ENCODE assay signal across 9 cellular contexts in genomic region chr17:79925242-79925957, GRCh38.
A peak's percentile ranks its signal among the peaks of the same experiment; 100 is the strongest.
DNase-seq lines count a peak whose midpoint lies in the region; ATAC-seq lines count a peak whose summit lies in the region.
"Had no signal": no experiment of that assay in that cellular context is flagged by ENCODE, and none has a peak within 500 bp of the region (broad histone marks: within the 10 kb centered on the region; RNA-seq: fewer than 3 reads in every experiment).

No MANE protein-coding gene starts in this region.

- DNase-seq in A172 (ENCODE audit: low spot score) = peak; percentile 77
- peak; percentile 87 for DNase-seq in HT-29 (ENCODE audit: low spot score)
- DNase-seq in cerebellum (ENCODE audit: low spot score) = peak; percentile 32
- peak; percentile 66 for DNase-seq in medulla oblongata (ENCODE audit: extremely low spot score)
- DNase-seq in NCI-H1930 (lab: John Stamatoyannopoulos, UW) = no peak
- no peak for DNase-seq in naive thymus-derived CD4-positive, alpha-beta T cell
- DNase-seq in stimulated activated effector memory CD8-positive, alpha-beta T cell treated with anti-CD3 and anti-CD28 coated beads, Interleukin-12 subunit alpha, Interleukin-12 subunit beta, amount 100 ng/mL, for 72 hours (ENCODE audit: low spot score in 2 of 2) = no peak
- DNase-seq: cortex of kidney had no signal

- H3K4me1 Mint-ChIP-seq in naive thymus-derived CD4-positive, alpha-beta T cell = peaks cover 0 to 13% (median 11%) of the 10 kb centered on the region in 7 donors
- H3K4me1 Mint-ChIP-seq in stimulated activated effector memory CD8-positive, alpha-beta T cell treated with anti-CD3 and anti-CD28 coated beads, Interleukin-12 subunit alpha, Interleukin-12 subunit beta, amount 100 ng/mL, for 72 hours = peaks cover 6% of the 10 kb centered on the region

- ATAC-seq in naive thymus-derived CD4-positive, alpha-beta T cell = no peak
- ATAC-seq in stimulated activated effector memory CD8-positive, alpha-beta T cell treated with anti-CD3 and anti-CD28 coated beads, Interleukin-12 subunit alpha, Interleukin-12 subunit beta, amount 100 ng/mL, for 72 hours = no peak
- no peak for ATAC-seq in GM21723 (IDR thresholded peaks at IDR 0.05; ENCODE audit: unreplicated experiment)

- H3K27ac Mint-ChIP-seq in naive thymus-derived CD4-positive, alpha-beta T cell = peak overlapping the region in 1 of 9 donors; percentile 38
- H3K27ac Mint-ChIP-seq in stimulated activated effector memory CD8-positive, alpha-beta T cell treated with anti-CD3 and anti-CD28 coated beads, Interleukin-12 subunit alpha, Interleukin-12 subunit beta, amount 100 ng/mL, for 72 hours = no peak overlapping the region

- H3K4me3 ChIP-seq in naive thymus-derived CD4-positive, alpha-beta T cell (ENCODE audit: low read length) = no peak overlapping the region

- no peak overlapping the region for H3K27ac ChIP-seq in naive thymus-derived CD4-positive, alpha-beta T cell (ENCODE audit: low read depth, low read length)

- H3K9me3 ChIP-seq in naive thymus-derived CD4-positive, alpha-beta T cell (ENCODE audit: control insufficient read depth in 2 of 3, low read length in 3 of 3) = no peaks in the 10 kb centered on the region

- H3K9me3 Mint-ChIP-seq in naive thymus-derived CD4-positive, alpha-beta T cell = no peaks in the 10 kb centered on the region
- no peaks in the 10 kb centered on the region for H3K9me3 Mint-ChIP-seq in stimulated activated effector memory CD8-positive, alpha-beta T cell treated with anti-CD3 and anti-CD28 coated beads, Interleukin-12 subunit alpha, Interleukin-12 subunit beta, amount 100 ng/mL, for 72 hours

- no peaks in the 10 kb centered on the region for H3K36me3 Mint-ChIP-seq in naive thymus-derived CD4-positive, alpha-beta T cell
- H3K36me3 Mint-ChIP-seq in stimulated activated effector memory CD8-positive, alpha-beta T cell treated with anti-CD3 and anti-CD28 coated beads, Interleukin-12 subunit alpha, Interleukin-12 subunit beta, amount 100 ng/mL, for 72 hours = no peaks in the 10 kb centered on the region

- intact Hi-C loops in naive thymus-derived CD4-positive, alpha-beta T cell (cut with micrococcal nuclease) = loop anchor here in 1 of 2 donors (10.0 kb wide), 1 partner anchor 181 kb away; no protein-coding TSS in a partner anchor

- H3K36me3 ChIP-seq in naive thymus-derived CD4-positive, alpha-beta T cell (ENCODE audit: control insufficient read depth in 2 of 3, insufficient read depth in 3 of 3, low read length in 3 of 3) = no peaks in the 10 kb centered on the region

- peaks cover 0 to 5% of the 10 kb centered on the region in 2 donors for H3K27me3 ChIP-seq in naive thymus-derived CD4-positive, alpha-beta T cell (ENCODE audit: control insufficient read depth in 2 of 2, insufficient read depth in 2 of 2, low read length in 2 of 2)

- POLR2A ChIA-PET in naive thymus-derived CD4-positive, alpha-beta T cell (lab: Charles Lee) = no interaction called here

- CTCF ChIA-PET in naive thymus-derived CD4-positive, alpha-beta T cell (lab: Charles Lee) = no interaction called here

- peaks cover 0 to 21% (median 11%) of the 10 kb centered on the region in 5 donors for H3K27me3 Mint-ChIP-seq in naive thymus-derived CD4-positive, alpha-beta T cell

- no peaks in the 10 kb centered on the region for H3K4me1 ChIP-seq in naive thymus-derived CD4-positive, alpha-beta T cell (ENCODE audit: control insufficient read depth in 2 of 2, insufficient read depth in 2 of 2, low read length in 2 of 2)

- peak overlapping the region in 1 of 10 donors; percentile 39 for H3K4me3 Mint-ChIP-seq in naive thymus-derived CD4-positive, alpha-beta T cell
- H3K4me3 Mint-ChIP-seq in stimulated activated effector memory CD8-positive, alpha-beta T cell treated with anti-CD3 and anti-CD28 coated beads, Interleukin-12 subunit alpha, Interleukin-12 subunit beta, amount 100 ng/mL, for 72 hours = no peak overlapping the region

Comparison
In these comparisons a context has a peak if more than half of its experiments do, and no peak if none do; other contexts are left out.
1. DNase-seq: peak in A172 (single experiment), HT-29 (single experiment), cerebellum (single experiment) and medulla oblongata (single experiment); none in NCI-H1930 (0 of 2), naive thymus-derived CD4-positive, alpha-beta T cell (0 of 9) and stimulated activated effector memory CD8-positive, alpha-beta T cell treated with anti-CD3 and anti-CD28 coated beads, Interleukin-12 subunit alpha, Interleukin-12 subunit beta, amount 100 ng/mL, for 72 hours (0 of 2).